In the genomic region with DNA sequence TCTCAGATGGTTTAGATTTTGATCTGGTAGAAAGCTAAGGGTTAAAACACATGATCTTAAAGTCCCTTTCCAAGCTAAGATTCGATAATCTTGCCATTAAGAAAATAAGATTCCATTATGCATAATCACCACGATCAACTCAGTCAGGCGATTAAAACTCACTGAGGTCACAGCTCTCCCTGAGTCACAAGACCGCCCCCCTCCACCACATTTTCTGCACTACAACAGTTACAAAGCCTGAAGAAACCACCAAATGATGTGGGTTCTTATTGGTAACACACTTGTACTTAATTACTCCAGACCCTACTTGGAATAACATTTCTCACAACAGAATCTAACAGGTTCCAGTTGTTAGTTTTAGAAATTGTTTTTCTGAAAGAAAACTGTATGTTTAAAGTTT, we compare ENCODE assay signal across 13 cellular contexts.
DNase-seq lines count a peak whose midpoint lies in the region; ATAC-seq and TF ChIP-seq lines count a peak whose summit lies in the region.
"Had no signal": no experiment of that assay in that cellular context is flagged by ENCODE, and none has a peak within 500 bp of the region (broad histone marks: within the 10 kb centered on the region; RNA-seq: fewer than 3 reads in every experiment).

No MANE protein-coding gene starts in this region.

- ATAC-seq in activated B cell treated with CpG ODN at 0.5 μM for 24 hours (ENCODE audit: low read depth) = peak; percentile 28
- ATAC-seq: A549 had no signal

- H3K9me3 Mint-ChIP-seq in activated B cell treated with CpG ODN at 0.5 μM for 24 hours = no peaks in the 10 kb centered on the region
- H3K9me3 Mint-ChIP-seq: activated naive CD4-positive, alpha-beta T cell treated with anti-CD3 and anti-CD28 coated beads, Interleukin-2, amount 50 U/mL, for 24 hours had no signal

- intact Hi-C loops in activated B cell treated with CpG ODN at 0.5 μM for 24 hours (cut with micrococcal nuclease) (no loop called here), cardiac septum (cut with DNase I) (no loop called here)

- H3K4me3 Mint-ChIP-seq in activated B cell treated with CpG ODN at 0.5 μM for 24 hours = no peak overlapping the region
- H3K4me3 Mint-ChIP-seq: activated naive CD4-positive, alpha-beta T cell treated with anti-CD3 and anti-CD28 coated beads, Interleukin-2, amount 50 U/mL, for 24 hours; neural crest cell had no signal

- CTCF ChIA-PET in activated B cell treated with CpG ODN at 0.5 μM for 24 hours (lab: Charles Lee) = interaction anchor here (0.9 kb wide), 1 partner anchor 66 kb away, joined by 3 read pairs; no protein-coding TSS in a partner anchor

- POLR2A ChIA-PET in activated B cell treated with CpG ODN at 0.5 μM for 24 hours (lab: Charles Lee) = no interaction called here

- peak; percentile 49 for DNase-seq in activated CD4-positive, alpha-beta T cell treated with anti-CD3 and anti-CD28 coated beads for 48 hours
- no peak for DNase-seq in activated CD4-positive, alpha-beta T cell treated with anti-CD3 and anti-CD28 coated beads, Interleukin-2, amount 50 U/mL, for 1 hour
- DNase-seq in activated B cell treated with CpG ODN at 0.5 μM for 24 hours = no peak
- peak; percentile 46 for DNase-seq in fibroblast of peridontal ligament (ENCODE audit: extremely low read depth)
- peak; percentile 17 to 36 for DNase-seq in stimulated activated CD8-positive, alpha-beta memory T cell treated with anti-CD3 and anti-CD28 coated beads, Interleukin-15, amount 100 ng/mL, for 4 hours (ENCODE audit: low read depth in 2 of 2)
- DNase-seq in cardiac septum (ENCODE audit: low spot score) = no peak
- no peak for DNase-seq in SIG-M5 (lab: John Stamatoyannopoulos, UW)
- DNase-seq in NCI-H146 (lab: John Stamatoyannopoulos, UW) = no peak
- DNase-seq: NCI-H2081 treated with DMSO at 0.1 percent for 48 hours, upper lobe of left lung had no signal

- no peaks in the 10 kb centered on the region for H3K27me3 Mint-ChIP-seq in activated B cell treated with CpG ODN at 0.5 μM for 24 hours
- H3K27me3 Mint-ChIP-seq: activated naive CD4-positive, alpha-beta T cell treated with anti-CD3 and anti-CD28 coated beads, Interleukin-2, amount 50 U/mL, for 24 hours had no signal

- peaks cover 34% of the 10 kb centered on the region for H3K4me1 Mint-ChIP-seq in activated B cell treated with CpG ODN at 0.5 μM for 24 hours

- no peak overlapping the region for H3K27ac Mint-ChIP-seq in activated B cell treated with CpG ODN at 0.5 μM for 24 hours
- H3K27ac Mint-ChIP-seq: activated naive CD4-positive, alpha-beta T cell treated with anti-CD3 and anti-CD28 coated beads, Interleukin-2, amount 50 U/mL, for 24 hours had no signal

- H3K36me3 Mint-ChIP-seq in activated B cell treated with CpG ODN at 0.5 μM for 24 hours (ENCODE audit: low read depth) = peaks cover 9% of the 10 kb centered on the region

- no peak for TF ChIP-seq CTCF in activated B cell treated with CpG ODN at 0.5 μM for 24 hours (IDR thresholded peaks at IDR 0.05)

Comparison
In these comparisons a context has a peak if more than half of its experiments do, and no peak if none do; other contexts are left out.
1. DNase-seq: peak in activated CD4-positive, alpha-beta T cell treated with anti-CD3 and anti-CD28 coated beads for 48 hours (single experiment), fibroblast of peridontal ligament (single experiment) and stimulated activated CD8-positive, alpha-beta memory T cell treated with anti-CD3 and anti-CD28 coated beads, Interleukin-15, amount 100 ng/mL, for 4 hours (2 of 2); none in activated CD4-positive, alpha-beta T cell treated with anti-CD3 and anti-CD28 coated beads, Interleukin-2, amount 50 U/mL, for 1 hour (single experiment), activated B cell treated with CpG ODN at 0.5 μM for 24 hours (single experiment), cardiac septum (single experiment), SIG-M5 (single experiment) and NCI-H146 (single experiment).